ENCODE assay signal across 18 cellular contexts in genomic region chr7:117048854-117049321, GRCh38.
DNase-seq lines count a peak whose midpoint lies in the region; ATAC-seq and TF ChIP-seq lines count a peak whose summit lies in the region.
"Had no signal": no experiment of that assay in that cellular context is flagged by ENCODE, and none has a peak within 500 bp of the region (broad histone marks: within the 10 kb centered on the region; RNA-seq: fewer than 3 reads in every experiment).

No MANE protein-coding gene starts in this region.

- H3K9ac ChIP-seq in mammary epithelial cell (ENCODE audit: insufficient read depth, low read length), result no peak overlapping the region

- H3K9me3 Mint-ChIP-seq in activated CD4-positive, alpha-beta T cell treated with anti-CD3 and anti-CD28 coated beads, Interleukin-2, amount 10 ng/mL, durations not matched to agents 24 days and 14 days, result no peaks in the 10 kb centered on the region
- no peaks in the 10 kb centered on the region for H3K9me3 Mint-ChIP-seq in activated CD4-positive, alpha-beta memory T cell treated with anti-CD3 and anti-CD28 coated beads for 36 hours

- no TSS peak for BruUV-seq in mammary epithelial cell (replicated peaks; lab: Mats Ljungman, UMichigan)

- dilution Hi-C loops in mammary epithelial cell (cut with HindIII; ENCODE audit: low sequenced_read_pairs), result no loop called here

- intact Hi-C loops in activated CD4-positive, alpha-beta T cell treated with anti-CD3 and anti-CD28 coated beads, Interleukin-2, amount 10 ng/mL, durations not matched to agents 24 days and 14 days (cut with micrococcal nuclease), result loop anchor here (5.0 kb wide), 1 partner anchor 37 kb away; no protein-coding TSS in a partner anchor
- intact Hi-C loops in activated CD4-positive, alpha-beta memory T cell treated with anti-CD3 and anti-CD28 coated beads for 36 hours (cut with micrococcal nuclease), result no loop called here
- intact Hi-C loops in mammary epithelial cell (cut with micrococcal nuclease), result no loop called here

- H3K4me1 Mint-ChIP-seq in activated CD4-positive, alpha-beta T cell treated with anti-CD3 and anti-CD28 coated beads, Interleukin-2, amount 10 ng/mL, durations not matched to agents 24 days and 14 days, result peaks cover 19% of the 10 kb centered on the region
- peaks cover 19% of the 10 kb centered on the region for H3K4me1 Mint-ChIP-seq in activated CD4-positive, alpha-beta memory T cell treated with anti-CD3 and anti-CD28 coated beads for 36 hours (ENCODE audit: low read depth)

- ATAC-seq in GM21447 (IDR thresholded peaks at IDR 0.05; ENCODE audit: unreplicated experiment), result no peak
- no peak for ATAC-seq in GM21528 (IDR thresholded peaks at IDR 0.05; ENCODE audit: low FRiP score, unreplicated experiment)
- ATAC-seq: SK-N-SH treated with all-trans-retinoic acid at 6 μM for 48 hours had no signal

- H3K4me1 ChIP-seq in mammary epithelial cell (ENCODE audit: insufficient read depth, low read length), result peaks cover 7% of the 10 kb centered on the region

- no peak for DNase-seq in activated CD4-positive, alpha-beta T cell treated with anti-CD3 and anti-CD28 coated beads, Interleukin-2, amount 10 ng/mL, durations not matched to agents 24 days and 14 days
- DNase-seq in activated CD4-positive, alpha-beta T cell treated with anti-CD3 and anti-CD28 coated beads for 4 hours, result no peak
- peak; percentile 83 for DNase-seq in DMS 273 (lab: John Stamatoyannopoulos, UW; ENCODE audit: unreplicated experiment)
- DNase-seq in activated CD4-positive, alpha-beta memory T cell treated with anti-CD3 and anti-CD28 coated beads for 36 hours, result no peak
- peak; percentile 19 to 24 for DNase-seq in lung microvascular endothelial cell (ENCODE audit: low read depth in 2 of 2)
- no peak for DNase-seq in mammary epithelial cell
- DNase-seq: Calu3, hypothalamus, kidney glomerular epithelial cell, NCI-H187, NCI-H748 treated with DMSO at 0.1 percent for 48 hours, nucleus accumbens, right lobe of liver, uterus had no signal

- no peaks in the 10 kb centered on the region for H3K36me3 Mint-ChIP-seq in activated CD4-positive, alpha-beta T cell treated with anti-CD3 and anti-CD28 coated beads, Interleukin-2, amount 10 ng/mL, durations not matched to agents 24 days and 14 days (ENCODE audit: low read depth)
- H3K36me3 Mint-ChIP-seq in activated CD4-positive, alpha-beta memory T cell treated with anti-CD3 and anti-CD28 coated beads for 36 hours, result no peaks in the 10 kb centered on the region

- H3K27me3 Mint-ChIP-seq in activated CD4-positive, alpha-beta T cell treated with anti-CD3 and anti-CD28 coated beads, Interleukin-2, amount 10 ng/mL, durations not matched to agents 24 days and 14 days, result peaks cover 25% of the 10 kb centered on the region
- H3K27me3 Mint-ChIP-seq in activated CD4-positive, alpha-beta memory T cell treated with anti-CD3 and anti-CD28 coated beads for 36 hours, result no peaks in the 10 kb centered on the region

- peak overlapping the region; percentile 59 for H3K4me3 Mint-ChIP-seq in activated CD4-positive, alpha-beta T cell treated with anti-CD3 and anti-CD28 coated beads, Interleukin-2, amount 10 ng/mL, durations not matched to agents 24 days and 14 days
- H3K4me3 Mint-ChIP-seq in activated CD4-positive, alpha-beta memory T cell treated with anti-CD3 and anti-CD28 coated beads for 36 hours, result peak overlapping the region; percentile 27

- 78% methylated on average over 4 of the region's 4 CpGs for WGBS in mammary epithelial cell (ENCODE audit: low coverage, missing lambda C conversion rate)

- no peaks in the 10 kb centered on the region for H3K9me3 ChIP-seq in mammary epithelial cell (replicated peaks; ENCODE audit: insufficient read depth, low read length)
- H3K9me3 ChIP-seq: HAP-1, right lobe of liver, uterus had no signal

- no peaks in the 10 kb centered on the region for H3K27me3 ChIP-seq in mammary epithelial cell (ENCODE audit: insufficient read depth, low read length)
- H3K27me3 ChIP-seq: right lobe of liver, uterus had no signal

- POLR2A ChIA-PET in activated CD4-positive, alpha-beta memory T cell treated with anti-CD3 and anti-CD28 coated beads for 36 hours (lab: Charles Lee), result no interaction called here

- H3K79me2 ChIP-seq in mammary epithelial cell (ENCODE audit: insufficient read depth, low read length), result peaks cover 43% of the 10 kb centered on the region

- H3K4me2 ChIP-seq in mammary epithelial cell (ENCODE audit: insufficient read depth, low read depth, low read length), result no peak overlapping the region

- H3K36me3 ChIP-seq in mammary epithelial cell (ENCODE audit: insufficient read depth, low read length), result no peaks in the 10 kb centered on the region
- H3K36me3 ChIP-seq: HAP-1, right lobe of liver, uterus had no signal

- no peak for TF ChIP-seq CTCF in mammary epithelial cell (conservative IDR thresholded peaks at IDR 0.05 in 1 of 2, IDR thresholded peaks at IDR 0.05 in 1 of 2; ENCODE audit: extremely low read depth in 1 of 2, insufficient read depth in 1 of 2, low read depth in 1 of 2, low read length in 2 of 2)

- CTCF ChIA-PET in activated CD4-positive, alpha-beta memory T cell treated with anti-CD3 and anti-CD28 coated beads for 36 hours (lab: Charles Lee), result interaction anchor here (0.8 to 1.5 kb wide), 2 partner anchors 61 to 78 kb away, joined by 3 to 5 read pairs; no protein-coding TSS in a partner anchor
- CTCF ChIA-PET in mammary epithelial cell (lab: Charles Lee; ENCODE audit: low non-redundant PET), result no interaction called here

- no peak overlapping the region for H3K27ac ChIP-seq in mammary epithelial cell (ENCODE audit: insufficient read depth, low read depth, low read length)
- H3K27ac ChIP-seq: uterus had no signal

- in situ Hi-C loops in mammary epithelial cell (cut with MboI; ENCODE audit: low sequenced_read_pairs in 2 of 2), result no loop called here

- no peak overlapping the region for H3K4me3 ChIP-seq in mammary epithelial cell (replicated peaks in 1 of 3; ENCODE audit: insufficient read depth in 1 of 3, low read depth in 2 of 3, low read length in 3 of 3)
- H3K4me3 ChIP-seq: HAP-1, right lobe of liver, uterus had no signal

- no peak overlapping the region for H3K27ac Mint-ChIP-seq in activated CD4-positive, alpha-beta T cell treated with anti-CD3 and anti-CD28 coated beads, Interleukin-2, amount 10 ng/mL, durations not matched to agents 24 days and 14 days
- H3K27ac Mint-ChIP-seq in activated CD4-positive, alpha-beta memory T cell treated with anti-CD3 and anti-CD28 coated beads for 36 hours, result no peak overlapping the region

- H4K20me1 ChIP-seq in mammary epithelial cell (ENCODE audit: insufficient read depth, low read length), result no peaks in the 10 kb centered on the region

- H2AFZ ChIP-seq in mammary epithelial cell (ENCODE audit: low read depth, low read length), result no peak overlapping the region

Comparison
In these comparisons a context has a peak if more than half of its experiments do, and no peak if none do; other contexts are left out.
1. DNase-seq: peak in DMS 273 (single experiment) and lung microvascular endothelial cell (2 of 2); none in activated CD4-positive, alpha-beta T cell treated with anti-CD3 and anti-CD28 coated beads, Interleukin-2, amount 10 ng/mL, durations not matched to agents 24 days and 14 days (single experiment), activated CD4-positive, alpha-beta T cell treated with anti-CD3 and anti-CD28 coated beads for 4 hours (0 of 2), activated CD4-positive, alpha-beta memory T cell treated with anti-CD3 and anti-CD28 coated beads for 36 hours (single experiment) and mammary epithelial cell (single experiment).